9 cellular contexts compared by ENCODE assay signal in genomic region chr6:151071295-151071694, GRCh38.
DNase-seq lines count a peak whose midpoint lies in the region; ATAC-seq, FAIRE-seq and TF ChIP-seq lines count a peak whose summit lies in the region.
"Had no signal": no experiment of that assay in that cellular context is flagged by ENCODE, and none has a peak within 500 bp of the region (broad histone marks: within the 10 kb centered on the region; RNA-seq: fewer than 3 reads in every experiment).

No MANE protein-coding gene starts in this region.

- H2AFZ ChIP-seq in GM23248 (no peak overlapping the region), hepatocyte (no peak overlapping the region)

- H3K9me2 ChIP-seq in GM23248 (ENCODE audit: insufficient read depth): no peaks in the 10 kb centered on the region
- H3K9me2 ChIP-seq in hepatocyte (replicated peaks; ENCODE audit: insufficient read depth): no peaks in the 10 kb centered on the region

- WGBS in GM23248 (ENCODE audit: low coverage in 1 of 2, low lambda C conversion rate in 2 of 2, missing lambda C conversion rate in 2 of 2), 2 experiments: 6% methylated on average over 8 of the region's 8 CpGs
- WGBS in body of pancreas, 2 donors: 51 to 60% methylated on average over 8 of the region's 8 CpGs
- 53% methylated on average over 8 of the region's 8 CpGs for WGBS in hepatocyte (ENCODE audit: low lambda C conversion rate, missing lambda C conversion rate)
- WGBS in mesendoderm (ENCODE audit: extremely low coverage, insufficient coverage, low lambda C conversion rate): no CpG with 5 or more reads among the region's 8 CpGs

- TF ChIP-seq POLR2A in body of pancreas (IDR thresholded peaks at IDR 0.05): no peak

- no peak overlapping the region for H3K18ac ChIP-seq in mesendoderm (ENCODE audit: low read length)

- H2BK5ac ChIP-seq in mesendoderm (ENCODE audit: low read length): no peak overlapping the region

- no peak overlapping the region for H2BK120ac ChIP-seq in mesendoderm (ENCODE audit: low read depth, low read length)

- no peaks in the 10 kb centered on the region for H4K20me1 ChIP-seq in GM23248 (ENCODE audit: insufficient read depth)
- H4K20me1 ChIP-seq in hepatocyte (ENCODE audit: insufficient read depth, poor library complexity, severe bottlenecking): no peaks in the 10 kb centered on the region

- no peaks in the 10 kb centered on the region for H3K9me3 ChIP-seq in GM23248 (ENCODE audit: low read depth)
- no peaks in the 10 kb centered on the region for H3K9me3 ChIP-seq in body of pancreas
- H3K9me3 ChIP-seq in hepatocyte (ENCODE audit: low read depth): no peaks in the 10 kb centered on the region
- H3K9me3 ChIP-seq in skeletal muscle tissue (ENCODE audit: control insufficient read depth in 3 of 3, low read length in 3 of 3): no peaks in the 10 kb centered on the region

- no peak overlapping the region for H3K56ac ChIP-seq in mesendoderm (ENCODE audit: low read length)

- TF ChIP-seq CTCF in body of pancreas (IDR thresholded peaks at IDR 0.05) (no peak), hepatocyte (IDR thresholded peaks at IDR 0.05; ENCODE audit: poor library complexity) (no peak)

- H3K23ac ChIP-seq in mesendoderm (ENCODE audit: low read length): no peak overlapping the region

- ATAC-seq in body of pancreas (peak; percentile 28), GM21717 (IDR thresholded peaks at IDR 0.05; ENCODE audit: unreplicated experiment) (no peak), GM21529 (IDR thresholded peaks at IDR 0.05; ENCODE audit: unreplicated experiment) (no peak)

- no peak for FAIRE-seq in GM19239 (lab: Jason Lieb, UNC)

- peak overlapping the region; percentile 78 for H3K4me2 ChIP-seq in GM23248 (ENCODE audit: unreplicated experiment)
- H3K4me2 ChIP-seq in hepatocyte: peak overlapping the region; percentile 42
- no peak overlapping the region for H3K4me2 ChIP-seq in mesendoderm (ENCODE audit: low read length)

- 0 out of 2 replicates have a peak, but pooled peaks cover 6% of the 10 kb centered on the region for H3K79me2 ChIP-seq in GM23248 (ENCODE audit: insufficient read depth)
- no peaks in the 10 kb centered on the region for H3K79me2 ChIP-seq in hepatocyte
- H3K79me2 ChIP-seq in mesendoderm (ENCODE audit: control insufficient read depth, insufficient read depth, low read length): no peaks in the 10 kb centered on the region

- no peak overlapping the region for H2BK15ac ChIP-seq in mesendoderm (replicated peaks; ENCODE audit: low read depth)

- H3K4me3 ChIP-seq in GM23248: peak overlapping the region; percentile 44
- H3K4me3 ChIP-seq in body of pancreas: no peak overlapping the region
- H3K4me3 ChIP-seq in hepatocyte: no peak overlapping the region
- H3K4me3 ChIP-seq in skeletal muscle tissue (ENCODE audit: low read length in 3 of 3): peak overlapping the region; percentile 14 to 29 (median 16)
- H3K4me3 ChIP-seq in mesendoderm (ENCODE audit: low read length): no peak overlapping the region

- peaks cover 57% of the 10 kb centered on the region for H3F3A ChIP-seq in GM23248 (ENCODE audit: insufficient read depth)

- H3K9ac ChIP-seq in GM23248 (peak overlapping the region; percentile 65), skeletal muscle tissue (ENCODE audit: low read depth in 1 of 3, low read length in 3 of 3) (peak overlapping the region in 1 of 3 donors; percentile 12), mesendoderm (ENCODE audit: low read length) (no peak overlapping the region)

- no peak overlapping the region for H3K4ac ChIP-seq in mesendoderm (ENCODE audit: low read depth, low read length)

- H3K79me1 ChIP-seq in mesendoderm (ENCODE audit: low read length): no peaks in the 10 kb centered on the region

- no peaks in the 10 kb centered on the region for H3K27me3 ChIP-seq in GM23248 (replicated peaks; ENCODE audit: insufficient read depth)
- H3K27me3 ChIP-seq in body of pancreas: no peaks in the 10 kb centered on the region
- no peaks in the 10 kb centered on the region for H3K27me3 ChIP-seq in hepatocyte
- no peaks in the 10 kb centered on the region for H3K27me3 ChIP-seq in skeletal muscle tissue (ENCODE audit: control insufficient read depth in 3 of 3, insufficient read depth in 3 of 3, low read length in 3 of 3)
- H3K27me3 ChIP-seq in mesendoderm (ENCODE audit: insufficient read depth, low read length, poor library complexity): no peaks in the 10 kb centered on the region

- H3K36me3 ChIP-seq in GM23248 (ENCODE audit: low read depth): peaks cover 16% of the 10 kb centered on the region
- no peaks in the 10 kb centered on the region for H3K36me3 ChIP-seq in body of pancreas (replicated peaks in 1 of 2; ENCODE audit: insufficient read depth in 1 of 2, low read depth in 2 of 2)
- H3K36me3 ChIP-seq in hepatocyte (replicated peaks; ENCODE audit: insufficient read depth, low read depth): no peaks in the 10 kb centered on the region
- H3K36me3 ChIP-seq in skeletal muscle tissue (ENCODE audit: control insufficient read depth in 3 of 3, insufficient read depth in 3 of 3, low read length in 3 of 3): no peaks in the 10 kb centered on the region
- no peaks in the 10 kb centered on the region for H3K36me3 ChIP-seq in mesendoderm (ENCODE audit: control insufficient read depth, insufficient read depth, low read length)

- H2AK5ac ChIP-seq in mesendoderm (ENCODE audit: low read length): no peak overlapping the region

- H3K4me1 ChIP-seq in GM23248 (ENCODE audit: insufficient read depth) (peaks cover 49% of the 10 kb centered on the region), body of pancreas (peaks cover 11% of the 10 kb centered on the region), hepatocyte (ENCODE audit: insufficient read depth) (peaks cover 22% of the 10 kb centered on the region), skeletal muscle tissue (ENCODE audit: control insufficient read depth in 3 of 3, insufficient read depth in 3 of 3, low read length in 3 of 3) (peaks cover 6 to 15% (median 15%) of the 10 kb centered on the region in 3 donors), mesendoderm (ENCODE audit: control insufficient read depth, low read depth, low read length) (no peaks in the 10 kb centered on the region)

- no peak overlapping the region for H4K8ac ChIP-seq in mesendoderm (ENCODE audit: low read depth, low read length)

- H4K5ac ChIP-seq in mesendoderm (ENCODE audit: low read length): no peak overlapping the region

- DNase-seq in GM23248 (peak; percentile 93), body of pancreas (peak in 2 of 4 donors; percentile 21 to 32), hepatocyte (ENCODE audit: low spot score) (no peak), mesendoderm (no peak), GM19239 (ENCODE audit: insufficient read length, low spot score) (no peak)
- DNase-seq: DMS79 treated with DMSO at 0.1 percent for 48 hours had no signal

- in situ Hi-C loops in GM23248 (cut with MboI): no loop called here

- H3K27ac ChIP-seq in GM23248 (peak overlapping the region; percentile 95), body of pancreas (peak overlapping the region in 2 of 4 donors; percentile 14 to 22), hepatocyte (peak overlapping the region; percentile 36), skeletal muscle tissue (ENCODE audit: low read depth, low read length) (peak overlapping the region; percentile 7), mesendoderm (ENCODE audit: low read depth, low read length) (no peak overlapping the region)

- intact Hi-C loops in body of pancreas (cut with DNase I): no loop called here

Comparison
In these comparisons a context has a peak if more than half of its experiments do, and no peak if none do; other contexts are left out.
1. H3K4me3 ChIP-seq: peak in GM23248 (single experiment) and skeletal muscle tissue (3 of 3); none in body of pancreas (0 of 2), hepatocyte (single experiment) and mesendoderm (single experiment).